Comparison of ENCODE assay signal across 18 cellular contexts in genomic region chr3:31561891-31562290, GRCh38. TPM values are rescaled to one million over a fixed set of nuclear protein-coding genes. Genes with fewer than 3 reads are reported as not detected.
DNase-seq lines count a peak whose midpoint lies in the region; ATAC-seq and TF ChIP-seq lines count a peak whose summit lies in the region.
"Had no signal": no experiment of that assay in that cellular context is flagged by ENCODE, and none has a peak within 500 bp of the region (broad histone marks: within the 10 kb centered on the region; RNA-seq: fewer than 3 reads in every experiment).

No MANE protein-coding gene starts in this region.

- peaks cover 27% of the 10 kb centered on the region for H3K36me3 ChIP-seq in BLaER1
- no peaks in the 10 kb centered on the region for H3K36me3 ChIP-seq in CD8-positive, alpha-beta T cell (ENCODE audit: insufficient read depth, low read length)
- H3K36me3 ChIP-seq: esophagus squamous epithelium, uterus had no signal

- POLR2A ChIA-PET in CD8-positive, alpha-beta T cell (lab: Charles Lee): no interaction called here
- POLR2A ChIA-PET in activated CD8-positive, alpha-beta T cell treated with anti-CD3 and anti-CD28 coated beads, Interleukin-2, amount 10 ng/mL, durations not matched to agents 7 days and 5 days (lab: Charles Lee): no interaction called here

- no peak overlapping the region for H3K4me3 ChIP-seq in BLaER1
- no peak overlapping the region for H3K4me3 ChIP-seq in CD8-positive, alpha-beta T cell (ENCODE audit: low read depth, low read length)
- H3K4me3 ChIP-seq: esophagus squamous epithelium, mucosa of descending colon, PC-9, uterus had no signal

- H3K4me1 Mint-ChIP-seq in CD8-positive, alpha-beta T cell (ENCODE audit: low read depth): peaks cover 81% of the 10 kb centered on the region
- H3K4me1 Mint-ChIP-seq in activated CD8-positive, alpha-beta T cell treated with anti-CD3 and anti-CD28 coated beads, Interleukin-2, amount 10 ng/mL, durations not matched to agents 7 days and 5 days (ENCODE audit: low read depth): peaks cover 70% of the 10 kb centered on the region

- H3K27ac ChIP-seq in BLaER1: no peak overlapping the region
- no peak overlapping the region for H3K27ac ChIP-seq in CD8-positive, alpha-beta T cell (ENCODE audit: low read depth, low read length)
- H3K27ac ChIP-seq: esophagus squamous epithelium, parathyroid adenoma, PC-9, uterus had no signal

- peak overlapping the region; percentile 10 for H3K4me3 Mint-ChIP-seq in CD8-positive, alpha-beta T cell
- no peak overlapping the region for H3K4me3 Mint-ChIP-seq in activated CD8-positive, alpha-beta T cell treated with anti-CD3 and anti-CD28 coated beads, Interleukin-2, amount 10 ng/mL, durations not matched to agents 7 days and 5 days
- H3K4me3 Mint-ChIP-seq: brain; dendritic cell treated with granulocyte-macrophage colony-stimulating factor and Interleukin-4, amounts not matched to agents 40 ng/mL and 50 ng/mL, for 4 days had no signal

- peak overlapping the region; percentile 44; the same call in 1 of the 2 replicates for H3K4me2 ChIP-seq in BLaER1
- H3K4me2 ChIP-seq: PC-9 had no signal

- H3K4me1 ChIP-seq in BLaER1: peaks cover 15% of the 10 kb centered on the region
- peaks cover 45% of the 10 kb centered on the region for H3K4me1 ChIP-seq in CD8-positive, alpha-beta T cell (ENCODE audit: insufficient read depth, low read length)
- H3K4me1 ChIP-seq: uterus had no signal

- peaks cover 60% of the 10 kb centered on the region for H3K9me3 ChIP-seq in BLaER1
- H3K9me3 ChIP-seq in CD8-positive, alpha-beta T cell (ENCODE audit: low read length): peaks cover 10% of the 10 kb centered on the region
- H3K9me3 ChIP-seq: uterus had no signal

- TF ChIP-seq CTCF in CD8-positive, alpha-beta T cell (IDR thresholded peaks at IDR 0.05): no peak

- no peaks in the 10 kb centered on the region for H3K27me3 Mint-ChIP-seq in CD8-positive, alpha-beta T cell (ENCODE audit: low read depth)
- no peaks in the 10 kb centered on the region for H3K27me3 Mint-ChIP-seq in activated CD8-positive, alpha-beta T cell treated with anti-CD3 and anti-CD28 coated beads, Interleukin-2, amount 10 ng/mL, durations not matched to agents 7 days and 5 days (ENCODE audit: low read depth)
- H3K27me3 Mint-ChIP-seq: brain; dendritic cell treated with granulocyte-macrophage colony-stimulating factor and Interleukin-4, amounts not matched to agents 40 ng/mL and 50 ng/mL, for 4 days had no signal

- peaks cover 23% of the 10 kb centered on the region for H3K9me3 Mint-ChIP-seq in CD8-positive, alpha-beta T cell
- H3K9me3 Mint-ChIP-seq in activated CD8-positive, alpha-beta T cell treated with anti-CD3 and anti-CD28 coated beads, Interleukin-2, amount 10 ng/mL, durations not matched to agents 7 days and 5 days (ENCODE audit: insufficient read depth): peaks cover 31% of the 10 kb centered on the region

- ATAC-seq in CD8-positive, alpha-beta T cell: no peak
- ATAC-seq in activated CD8-positive, alpha-beta T cell treated with anti-CD3 and anti-CD28 coated beads, Interleukin-2, amount 10 ng/mL, durations not matched to agents 7 days and 5 days: no peak
- no peak for ATAC-seq in HG03342 (IDR thresholded peaks at IDR 0.05; ENCODE audit: unreplicated experiment)

- no peak for DNase-seq in CD8-positive, alpha-beta T cell
- no peak for DNase-seq in activated CD8-positive, alpha-beta T cell treated with anti-CD3 and anti-CD28 coated beads, Interleukin-2, amount 10 ng/mL, durations not matched to agents 7 days and 5 days
- DNase-seq in islet precursor cell (peak; percentile 69), T1000 (lab: John Stamatoyannopoulos, UW) (no peak), NOMO-1 treated with dmso at 0.1 percent for 144 hours (lab: John Stamatoyannopoulos, UW; ENCODE audit: unreplicated experiment) (no peak), NOMO-1 treated with DMSO at 0.1 percent for 48 hours (lab: John Stamatoyannopoulos, UW; ENCODE audit: unreplicated experiment) (no peak)
- DNase-seq: esophagus squamous epithelium, head of caudate nucleus, NCI-H1436 treated with DMSO at 0.1 percent for 48 hours, NCI-H446, PC-9, uterus had no signal

- peaks cover 100% of the 10 kb centered on the region for H4K20me1 ChIP-seq in BLaER1

- H3K27ac Mint-ChIP-seq in CD8-positive, alpha-beta T cell: peak overlapping the region; percentile 15
- peak overlapping the region; percentile 19 for H3K27ac Mint-ChIP-seq in activated CD8-positive, alpha-beta T cell treated with anti-CD3 and anti-CD28 coated beads, Interleukin-2, amount 10 ng/mL, durations not matched to agents 7 days and 5 days
- H3K27ac Mint-ChIP-seq: brain; dendritic cell treated with granulocyte-macrophage colony-stimulating factor and Interleukin-4, amounts not matched to agents 40 ng/mL and 50 ng/mL, for 4 days had no signal

- no peak overlapping the region for H3K9ac ChIP-seq in BLaER1
- H3K9ac ChIP-seq: parathyroid adenoma had no signal

- no peaks in the 10 kb centered on the region for H3K27me3 ChIP-seq in BLaER1
- H3K27me3 ChIP-seq in CD8-positive, alpha-beta T cell (ENCODE audit: insufficient read depth, low read length): no peaks in the 10 kb centered on the region
- H3K27me3 ChIP-seq: esophagus squamous epithelium, uterus had no signal

- intact Hi-C loops in CD8-positive, alpha-beta T cell (cut with DNase I, micrococcal nuclease): no loop called here

- H3K36me3 Mint-ChIP-seq in CD8-positive, alpha-beta T cell: peaks cover 26% of the 10 kb centered on the region
- peaks cover 46% of the 10 kb centered on the region for H3K36me3 Mint-ChIP-seq in activated CD8-positive, alpha-beta T cell treated with anti-CD3 and anti-CD28 coated beads, Interleukin-2, amount 10 ng/mL, durations not matched to agents 7 days and 5 days (ENCODE audit: low read depth)

- CTCF ChIA-PET in CD8-positive, alpha-beta T cell (lab: Charles Lee): interaction anchor here (1.3 kb wide), 1 partner anchor 12 kb away, joined by 3 read pairs; no protein-coding TSS in a partner anchor
- CTCF ChIA-PET in activated CD8-positive, alpha-beta T cell treated with anti-CD3 and anti-CD28 coated beads, Interleukin-2, amount 10 ng/mL, durations not matched to agents 7 days and 5 days (lab: Charles Lee): interaction anchor here (0.7 to 1.1 kb wide), 2 partner anchors 11 to 29 kb away, joined by 3 to 4 read pairs; partner anchors contain the start of gene STT3B

RNA-seq across cellular contexts. Expression of gene STT3B, which starts 29.2 kb away (rescaled TPM):
- total RNA-seq in CD8-positive, alpha-beta T cell: 10 to 100 TPM; 80.4 to 85.7 TPM
- 100 to 1,000 TPM; 137 to 140 TPM for total RNA-seq in activated CD8-positive, alpha-beta T cell treated with anti-CD3 and anti-CD28 coated beads, Interleukin-2, amount 10 ng/mL, durations not matched to agents 7 days and 5 days
